8 cellular contexts compared by ENCODE assay signal in the genomic region with DNA sequence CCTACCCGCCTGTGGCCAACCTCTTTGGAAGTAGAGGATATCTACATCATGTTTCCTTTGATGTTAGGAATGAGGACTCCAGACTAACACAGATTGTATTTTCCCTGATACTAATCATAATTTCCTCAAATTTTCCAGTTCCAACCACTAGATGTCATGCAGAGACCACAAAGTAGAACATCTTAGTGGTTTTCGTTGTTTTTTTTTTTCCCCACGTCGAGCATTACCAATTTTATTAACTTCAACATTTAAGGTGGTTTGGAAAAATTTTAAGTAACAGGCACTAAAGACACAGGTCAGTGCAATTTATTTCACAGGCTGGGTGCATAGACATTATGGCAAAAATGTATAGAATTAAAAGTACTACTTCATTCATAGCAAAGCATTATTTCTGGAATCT.
DNase-seq lines count a peak whose midpoint lies in the region; FAIRE-seq and TF ChIP-seq lines count a peak whose summit lies in the region.
"Not testable (repeated sequence)": the region's sequence is repeated elsewhere in the genome, so short reads cannot be mapped to it uniquely, and the experiment has no call there.

No MANE protein-coding gene starts in this region.

- 2 to 7% methylated on average over 4 of the region's 4 CpGs for WGBS in GM23248 (ENCODE audit: low coverage in 1 of 2, low lambda C conversion rate in 2 of 2, missing lambda C conversion rate in 2 of 2), 2 experiments

- not testable (repeated sequence) for H3K79me2 ChIP-seq in GM23248 (ENCODE audit: insufficient read depth)

- H3K9me2 ChIP-seq in GM23248 (ENCODE audit: insufficient read depth): not testable (repeated sequence)

- H3K9me3 ChIP-seq in GM23248 (ENCODE audit: low read depth); kidney (ENCODE audit: control insufficient read depth in 1 of 2, low read length in 2 of 2): not testable (repeated sequence)

- H3K4me2 ChIP-seq in GM23248 (ENCODE audit: unreplicated experiment): not testable (repeated sequence)

- not testable (repeated sequence) for H3K4me3 ChIP-seq in GM23248; LNCaP clone FGC (ENCODE audit: low read depth, low read length); epithelial cell of proximal tubule (ENCODE audit: low read depth, low read length); kidney (ENCODE audit: low read length in 2 of 2)

- not testable (repeated sequence) for H3K4me1 ChIP-seq in GM23248 (ENCODE audit: insufficient read depth); kidney (ENCODE audit: control insufficient read depth in 1 of 2, insufficient read depth in 1 of 2, low read depth in 1 of 2, low read length in 2 of 2)

- not testable (repeated sequence) for DNase-seq in AG09319 (ENCODE audit: extremely low read depth, low read depth); LNCaP clone FGC (ENCODE audit: low read depth); epithelial cell of proximal tubule (ENCODE audit: low read depth); kidney
- DNase-seq in GM23248: peak; percentile 16
- DNase-seq in OCI-M1 (lab: John Stamatoyannopoulos, UW): peak; percentile 37
- peak; percentile 59 for DNase-seq in superior temporal gyrus (ENCODE audit: extremely low spot score)

- intact Hi-C loops in kidney (cut with DNase I): not testable (repeated sequence)

- not testable (repeated sequence) for H3K27ac ChIP-seq in GM23248; kidney (ENCODE audit: low read depth in 2 of 2, low read length in 2 of 2)

- H4K20me1 ChIP-seq in GM23248 (ENCODE audit: insufficient read depth): not testable (repeated sequence)

- H3F3A ChIP-seq in GM23248 (ENCODE audit: insufficient read depth): not testable (repeated sequence)

- H3K9ac ChIP-seq in GM23248; kidney (ENCODE audit: low read length in 2 of 2): not testable (repeated sequence)

- in situ Hi-C loops in GM23248 (cut with MboI): not testable (repeated sequence)

- H3K36me3 ChIP-seq in GM23248 (ENCODE audit: low read depth); kidney (ENCODE audit: control insufficient read depth in 1 of 2, insufficient read depth in 2 of 2, low read length in 2 of 2): not testable (repeated sequence)

- H3K27me3 ChIP-seq in GM23248 (replicated peaks; ENCODE audit: insufficient read depth): not testable (repeated sequence)

- H2AFZ ChIP-seq in GM23248: not testable (repeated sequence)

- peak; percentile 4; the same call in 1 of the 2 replicates for TF ChIP-seq CTCF in AG09319 (IDR thresholded peaks at IDR 0.05; ENCODE audit: low read depth, low read length)
- peak; percentile 17; the same call in 1 of the 2 replicates for TF ChIP-seq CTCF in LNCaP clone FGC (IDR thresholded peaks at IDR 0.05; ENCODE audit: control insufficient read depth, extremely low read depth, insufficient read depth)
- peak; percentile 31 for TF ChIP-seq CTCF in epithelial cell of proximal tubule (conservative IDR thresholded peaks at IDR 0.05; ENCODE audit: low read depth, low read length)
- TF ChIP-seq CTCF in kidney (IDR thresholded peaks at IDR 0.05; ENCODE audit: borderline replicate concordance, extremely low read depth, insufficient read depth): not testable (repeated sequence)

- FAIRE-seq in TTC549 (lab: Jason Lieb, UNC) (peak; percentile 88), kidney (lab: Jason Lieb, UNC) (peak; percentile 95)
